9 cellular contexts compared by ENCODE assay signal in genomic region chr4:141346144-141346543, GRCh38.
DNase-seq lines count a peak whose midpoint lies in the region; ATAC-seq and TF ChIP-seq lines count a peak whose summit lies in the region.
"Had no signal": no experiment of that assay in that cellular context is flagged by ENCODE, and none has a peak within 500 bp of the region (broad histone marks: within the 10 kb centered on the region; RNA-seq: fewer than 3 reads in every experiment).

No MANE protein-coding gene starts in this region.

- no peak overlapping the region for H2AFZ ChIP-seq in GM23338

- H3K27ac ChIP-seq in GM23338 (ENCODE audit: low read depth) (no peak overlapping the region), lower lobe of right lung (no peak overlapping the region)

- H3K27ac Mint-ChIP-seq in CD14-positive monocyte (peak overlapping the region in 1 of 7 donors; percentile 57), GM23338 (no peak overlapping the region), chondrocyte (ENCODE audit: unreplicated experiment) (no peak overlapping the region)
- no peak overlapping the region for H3K27ac Mint-ChIP-seq in activated T-cell treated with anti-CD3 and anti-CD28 coated beads, Interleukin-2, amount 50 U/mL, for 24 hours
- H3K27ac Mint-ChIP-seq: stimulated activated naive B cell treated with anti-CD40 and anti-IgM and Interleukin-4, amounts not matched to agents 10 μg/mL and 1 μg/mL and 100 μg/mL, for 72 hours had no signal

- H3K4me1 Mint-ChIP-seq in CD14-positive monocyte (peaks cover 62% of the 10 kb centered on the region), GM23338 (peaks cover 5% of the 10 kb centered on the region; the same call in 2 of the 3 replicates), chondrocyte (ENCODE audit: low read depth) (peaks cover 17% of the 10 kb centered on the region)
- no peaks in the 10 kb centered on the region for H3K4me1 Mint-ChIP-seq in activated T-cell treated with anti-CD3 and anti-CD28 coated beads, Interleukin-2, amount 50 U/mL, for 24 hours (ENCODE audit: low read depth)

- no peaks in the 10 kb centered on the region for H3K9me3 ChIP-seq in lower lobe of right lung

- no peak overlapping the region for H3K4me3 Mint-ChIP-seq in CD14-positive monocyte
- H3K4me3 Mint-ChIP-seq in GM23338, result no peak overlapping the region
- no peak overlapping the region for H3K4me3 Mint-ChIP-seq in chondrocyte (ENCODE audit: unreplicated experiment)
- no peak overlapping the region for H3K4me3 Mint-ChIP-seq in activated T-cell treated with anti-CD3 and anti-CD28 coated beads, Interleukin-2, amount 50 U/mL, for 24 hours
- H3K4me3 Mint-ChIP-seq: stimulated activated naive B cell treated with anti-CD40 and anti-IgM and Interleukin-4, amounts not matched to agents 10 μg/mL and 1 μg/mL and 100 μg/mL, for 72 hours had no signal

- no peak for ATAC-seq in GM23338
- ATAC-seq in lower lobe of right lung, result peak; percentile 56 to 70
- no peak for ATAC-seq in GM19035 (IDR thresholded peaks at IDR 0.05; ENCODE audit: unreplicated experiment)
- no peak for ATAC-seq in stimulated activated naive CD8-positive, alpha-beta T cell treated with anti-CD3 and anti-CD28 coated beads, Interleukin-15, Interleukin-2, amounts not matched to agents 100 U/mL and 50 U/mL, for 24 hours

- no peaks in the 10 kb centered on the region for H3F3A ChIP-seq in GM23338 (replicated peaks; ENCODE audit: low read depth)

- H3K36me3 Mint-ChIP-seq in CD14-positive monocyte (peaks cover 17 to 27% of the 10 kb centered on the region in 2 donors), GM23338 (ENCODE audit: low read depth) (no peaks in the 10 kb centered on the region), chondrocyte (ENCODE audit: low read depth) (no peaks in the 10 kb centered on the region)
- no peaks in the 10 kb centered on the region for H3K36me3 Mint-ChIP-seq in activated T-cell treated with anti-CD3 and anti-CD28 coated beads, Interleukin-2, amount 50 U/mL, for 24 hours (ENCODE audit: low read depth)
- H3K36me3 Mint-ChIP-seq: stimulated activated naive B cell treated with anti-CD40 and anti-IgM and Interleukin-4, amounts not matched to agents 10 μg/mL and 1 μg/mL and 100 μg/mL, for 72 hours had no signal

- H3K4me1 ChIP-seq in GM23338 (ENCODE audit: insufficient read depth) (no peaks in the 10 kb centered on the region; the same call in 1 of the 2 replicates), lower lobe of right lung (no peaks in the 10 kb centered on the region)

- H3K4me3 ChIP-seq in GM23338 (no peak overlapping the region), lower lobe of right lung (no peak overlapping the region)

- H3K4me2 ChIP-seq in GM23338, result no peak overlapping the region

- TF ChIP-seq CTCF in CD14-positive monocyte (IDR thresholded peaks at IDR 0.05) (peak; percentile 70), GM23338 (conservative IDR thresholded peaks at IDR 0.05; ENCODE audit: low read depth in 2 of 2) (peak; percentile 46 to 52), chondrocyte (IDR thresholded peaks at IDR 0.05) (peak; percentile 88), lower lobe of right lung (IDR thresholded peaks at IDR 0.05) (peak; percentile 53)

- H3K36me3 ChIP-seq in GM23338 (ENCODE audit: insufficient read depth) (no peaks in the 10 kb centered on the region), lower lobe of right lung (no peaks in the 10 kb centered on the region)

- peaks cover 0 to 2% (median 0%) of the 10 kb centered on the region in 3 donors for H3K27me3 Mint-ChIP-seq in CD14-positive monocyte (ENCODE audit: low read depth in 3 of 3)
- H3K27me3 Mint-ChIP-seq in GM23338 (ENCODE audit: insufficient read depth, low read depth, poor library complexity), result no peaks in the 10 kb centered on the region
- peaks cover 5% of the 10 kb centered on the region for H3K27me3 Mint-ChIP-seq in chondrocyte (ENCODE audit: low read depth)
- peaks cover 23% of the 10 kb centered on the region for H3K27me3 Mint-ChIP-seq in activated T-cell treated with anti-CD3 and anti-CD28 coated beads, Interleukin-2, amount 50 U/mL, for 24 hours

- H3K27me3 ChIP-seq in GM23338 (ENCODE audit: insufficient read depth), result no peaks in the 10 kb centered on the region
- no peaks in the 10 kb centered on the region for H3K27me3 ChIP-seq in lower lobe of right lung (ENCODE audit: low read depth)

- no peaks in the 10 kb centered on the region for H4K20me1 ChIP-seq in GM23338 (replicated peaks; ENCODE audit: insufficient read depth)

- H3K9me3 Mint-ChIP-seq in CD14-positive monocyte (peaks cover 0 to 6% (median 0%) of the 10 kb centered on the region in 7 donors), GM23338 (no peaks in the 10 kb centered on the region), chondrocyte (ENCODE audit: low read depth) (no peaks in the 10 kb centered on the region)
- H3K9me3 Mint-ChIP-seq in activated T-cell treated with anti-CD3 and anti-CD28 coated beads, Interleukin-2, amount 50 U/mL, for 24 hours, result no peaks in the 10 kb centered on the region
- H3K9me3 Mint-ChIP-seq: stimulated activated naive B cell treated with anti-CD40 and anti-IgM and Interleukin-4, amounts not matched to agents 10 μg/mL and 1 μg/mL and 100 μg/mL, for 72 hours had no signal

- intact Hi-C loops in CD14-positive monocyte (cut with micrococcal nuclease) (loop anchor here (10.0 kb wide), 1 partner anchor 289 kb away; the partner anchor contains the start of gene IL15 (in 2 of the 2)), lower lobe of right lung (cut with DNase I) (no loop called here)

- H3K9me2 ChIP-seq in GM23338 (ENCODE audit: insufficient read depth), result no peaks in the 10 kb centered on the region

- no peaks in the 10 kb centered on the region for H3K79me2 ChIP-seq in GM23338 (replicated peaks; ENCODE audit: insufficient read depth)

- DNase-seq in CD14-positive monocyte (ENCODE audit: low spot score) (no peak), GM23338 (ENCODE audit: low spot score) (peak; percentile 18), NCI-H345 treated with DMSO at 0.1 percent for 48 hours (lab: John Stamatoyannopoulos, UW; ENCODE audit: unreplicated experiment) (peak; percentile 15), chondrocyte (ENCODE audit: low spot score) (no peak), lower lobe of right lung (no peak)
- no peak for DNase-seq in activated T-cell treated with anti-CD3 and anti-CD28 coated beads, Interleukin-2, amount 50 U/mL, for 24 hours
- DNase-seq in stimulated activated naive CD8-positive, alpha-beta T cell treated with anti-CD3 and anti-CD28 coated beads, Interleukin-15, Interleukin-2, amounts not matched to agents 100 U/mL and 50 U/mL, for 24 hours, result no peak
- DNase-seq: stimulated activated naive B cell treated with anti-CD40 and anti-IgM and Interleukin-4, amounts not matched to agents 10 μg/mL and 1 μg/mL and 100 μg/mL, for 72 hours had no signal

TF ChIP-seq in GM23338, 12 proteins besides CTCF, POLR2A, EP300 and RAD21 (continues in another document):
- no peak for TF ChIP-seq ETS1 (IDR thresholded peaks at IDR 0.05)
- no peak for TF ChIP-seq NANOG (IDR thresholded peaks at IDR 0.05; ENCODE audit: borderline replicate concordance)
- no peak for TF ChIP-seq EZH2 (IDR thresholded peaks at IDR 0.05; ENCODE audit: low read depth, unreplicated experiment)
- TF ChIP-seq, protein P1, sequence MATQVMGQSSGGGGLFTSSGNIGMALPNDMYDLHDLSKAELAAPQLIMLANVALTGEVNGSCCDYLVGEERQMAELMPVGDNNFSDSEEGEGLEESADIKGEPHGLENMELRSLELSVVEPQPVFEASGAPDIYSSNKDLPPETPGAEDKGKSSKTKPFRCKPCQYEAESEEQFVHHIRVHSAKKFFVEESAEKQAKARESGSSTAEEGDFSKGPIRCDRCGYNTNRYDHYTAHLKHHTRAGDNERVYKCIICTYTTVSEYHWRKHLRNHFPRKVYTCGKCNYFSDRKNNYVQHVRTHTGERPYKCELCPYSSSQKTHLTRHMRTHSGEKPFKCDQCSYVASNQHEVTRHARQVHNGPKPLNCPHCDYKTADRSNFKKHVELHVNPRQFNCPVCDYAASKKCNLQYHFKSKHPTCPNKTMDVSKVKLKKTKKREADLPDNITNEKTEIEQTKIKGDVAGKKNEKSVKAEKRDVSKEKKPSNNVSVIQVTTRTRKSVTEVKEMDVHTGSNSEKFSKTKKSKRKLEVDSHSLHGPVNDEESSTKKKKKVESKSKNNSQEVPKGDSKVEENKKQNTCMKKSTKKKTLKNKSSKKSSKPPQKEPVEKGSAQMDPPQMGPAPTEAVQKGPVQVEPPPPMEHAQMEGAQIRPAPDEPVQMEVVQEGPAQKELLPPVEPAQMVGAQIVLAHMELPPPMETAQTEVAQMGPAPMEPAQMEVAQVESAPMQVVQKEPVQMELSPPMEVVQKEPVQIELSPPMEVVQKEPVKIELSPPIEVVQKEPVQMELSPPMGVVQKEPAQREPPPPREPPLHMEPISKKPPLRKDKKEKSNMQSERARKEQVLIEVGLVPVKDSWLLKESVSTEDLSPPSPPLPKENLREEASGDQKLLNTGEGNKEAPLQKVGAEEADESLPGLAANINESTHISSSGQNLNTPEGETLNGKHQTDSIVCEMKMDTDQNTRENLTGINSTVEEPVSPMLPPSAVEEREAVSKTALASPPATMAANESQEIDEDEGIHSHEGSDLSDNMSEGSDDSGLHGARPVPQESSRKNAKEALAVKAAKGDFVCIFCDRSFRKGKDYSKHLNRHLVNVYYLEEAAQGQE (IDR thresholded peaks at IDR 0.05; ENCODE audit: unreplicated experiment), result no peak
- TF ChIP-seq STAT1 (IDR thresholded peaks at IDR 0.05; ENCODE audit: unreplicated experiment), result no peak
- TF ChIP-seq ZNF331 (CRISPR knock-in tag; IDR thresholded peaks at IDR 0.05; ENCODE audit: low read depth), result no peak
- TF ChIP-seq POLR2AphosphoS5 (IDR thresholded peaks at IDR 0.05; ENCODE audit: low read depth), result no peak
- no peak for TF ChIP-seq JUNB (IDR thresholded peaks at IDR 0.05; ENCODE audit: unreplicated experiment)
- TF ChIP-seq EZH2phosphoT487 (IDR thresholded peaks at IDR 0.05; ENCODE audit: unreplicated experiment), result no peak
- no peak for TF ChIP-seq ZNF114 (CRISPR knock-in tag; IDR thresholded peaks at IDR 0.05)
- TF ChIP-seq CREB1 (CRISPR knock-in tag; IDR thresholded peaks at IDR 0.05; ENCODE audit: low read depth), result no peak

Comparison
In these comparisons a context has a peak if more than half of its experiments do, and no peak if none do; other contexts are left out.
1. DNase-seq: peak in GM23338 (single experiment) and NCI-H345 treated with DMSO at 0.1 percent for 48 hours (single experiment); none in CD14-positive monocyte (single experiment), chondrocyte (single experiment), lower lobe of right lung (single experiment), activated T-cell treated with anti-CD3 and anti-CD28 coated beads, Interleukin-2, amount 50 U/mL, for 24 hours (single experiment) and stimulated activated naive CD8-positive, alpha-beta T cell treated with anti-CD3 and anti-CD28 coated beads, Interleukin-15, Interleukin-2, amounts not matched to agents 100 U/mL and 50 U/mL, for 24 hours (single experiment).
2. ATAC-seq: peak in lower lobe of right lung (2 of 2); none in GM23338 (single experiment), GM19035 (single experiment) and stimulated activated naive CD8-positive, alpha-beta T cell treated with anti-CD3 and anti-CD28 coated beads, Interleukin-15, Interleukin-2, amounts not matched to agents 100 U/mL and 50 U/mL, for 24 hours (single experiment).
3. Peak in every context shown above with its lines, with median percentiles within 50 percentile points of each other: CTCF ChIP-seq.